In the genomic region with DNA sequence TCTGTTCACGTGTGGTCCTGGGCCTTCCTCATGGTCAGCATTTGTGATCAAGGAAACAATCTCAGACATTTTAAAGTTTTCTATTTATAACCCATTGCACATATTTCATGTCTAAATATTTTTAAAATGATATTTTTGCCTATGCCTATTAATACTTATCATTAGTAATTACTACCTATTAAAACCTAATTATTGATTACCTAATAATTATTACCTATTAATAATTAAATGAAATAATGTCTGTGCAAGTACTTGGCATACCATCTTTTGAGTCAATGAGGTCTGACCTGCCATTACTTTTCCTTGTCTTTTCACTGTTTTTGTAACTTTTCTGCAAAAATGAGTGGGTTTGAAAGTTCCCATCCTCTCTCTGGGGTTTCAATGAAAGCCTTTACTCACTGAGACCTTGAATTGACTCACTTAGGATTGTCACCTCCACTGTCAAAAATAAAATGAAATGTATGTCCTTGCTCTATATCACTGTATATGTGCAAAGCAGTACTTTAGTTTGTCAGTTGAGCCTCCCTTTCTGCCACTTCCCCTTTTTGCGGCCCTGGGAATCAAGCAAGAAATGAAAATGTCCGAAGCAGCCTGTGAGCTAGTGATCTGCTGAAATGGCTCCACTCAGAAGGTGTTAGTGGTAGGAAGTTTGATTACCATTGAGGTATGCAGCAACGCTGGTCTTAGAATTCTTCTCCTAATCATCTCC, we compare ENCODE assay signal across 14 cellular contexts.
DNase-seq lines count a peak whose midpoint lies in the region; ATAC-seq, FAIRE-seq and TF ChIP-seq lines count a peak whose summit lies in the region.
"Had no signal": no experiment of that assay in that cellular context is flagged by ENCODE, and none has a peak within 500 bp of the region (broad histone marks: within the 10 kb centered on the region; RNA-seq: fewer than 3 reads in every experiment).

No MANE protein-coding gene starts in this region.

- no peak for TF ChIP-seq CTCF in left ventricle myocardium inferior (IDR thresholded peaks at IDR 0.05; ENCODE audit: borderline replicate concordance)

- ATAC-seq in GM18873 (IDR thresholded peaks at IDR 0.05; ENCODE audit: low FRiP score, unreplicated experiment) (peak; percentile 72), HG02588 (IDR thresholded peaks at IDR 0.05; ENCODE audit: unreplicated experiment) (peak; percentile 93), HG03558 (IDR thresholded peaks at IDR 0.05; ENCODE audit: extremely low read depth, unreplicated experiment) (peak; percentile 53)
- ATAC-seq: pancreas had no signal

- no peaks in the 10 kb centered on the region for H3K4me1 ChIP-seq in left ventricle myocardium inferior
- H3K4me1 ChIP-seq: pancreas, SJSA1 had no signal

- peaks cover 12% of the 10 kb centered on the region for H3K36me3 ChIP-seq in left ventricle myocardium inferior
- H3K36me3 ChIP-seq: pancreas, SJSA1 had no signal

- no peak for DNase-seq in inferior parietal cortex (ENCODE audit: extremely low spot score)
- no peak for DNase-seq in left ventricle myocardium inferior
- DNase-seq in mucosa of gallbladder (ENCODE audit: low spot score) = no peak
- DNase-seq in EL = no peak
- DNase-seq: DMS 273 treated with DMSO at 0.1 percent for 48 hours, H7, NCI-H1092, pancreas had no signal

- FAIRE-seq in endometrium (lab: Jason Lieb, UNC) = peak; percentile 43
- FAIRE-seq: astrocyte, pancreas had no signal

- H3K4me3 ChIP-seq in left ventricle myocardium inferior = no peak overlapping the region
- H3K4me3 ChIP-seq: pancreas, SJSA1 had no signal

- intact Hi-C loops in left ventricle myocardium inferior (cut with micrococcal nuclease) = no loop called here

- H3K27me3 ChIP-seq in left ventricle myocardium inferior (ENCODE audit: low read depth) = no peaks in the 10 kb centered on the region
- H3K27me3 ChIP-seq: pancreas, SJSA1 had no signal

- no peak overlapping the region for H3K27ac ChIP-seq in left ventricle myocardium inferior (replicated peaks)
- H3K27ac ChIP-seq: pancreas, SJSA1 had no signal

- H3K9me3 ChIP-seq in left ventricle myocardium inferior (replicated peaks) = peaks cover 5% of the 10 kb centered on the region
- H3K9me3 ChIP-seq: pancreas, SJSA1 had no signal
